In the genomic region with DNA sequence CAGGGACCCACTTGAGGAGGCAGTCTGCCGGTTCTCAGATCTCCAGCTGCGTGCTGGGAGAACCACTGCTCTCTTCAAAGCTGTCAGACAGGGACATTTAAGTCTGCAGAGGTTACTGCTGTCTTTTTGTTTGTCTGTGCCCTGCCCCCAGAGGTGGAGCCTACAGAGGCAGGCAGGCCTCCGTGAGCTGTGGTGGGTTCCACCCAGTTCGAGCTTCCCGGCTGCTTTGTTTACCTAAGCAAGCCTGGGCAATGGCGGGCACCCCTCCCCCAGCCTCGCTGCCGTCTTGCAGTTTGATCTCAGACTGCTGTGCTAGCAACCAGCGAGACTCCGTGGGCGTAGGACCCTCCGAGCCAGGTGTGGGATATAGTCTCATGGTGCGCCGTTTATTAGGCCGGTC, we compare ENCODE assay signal across 1 cellular context.
A peak's percentile ranks its signal among the peaks of the same experiment; 100 is the strongest.
TF ChIP-seq lines count a peak whose summit lies in the region.
"Not testable (repeated sequence)": the region's sequence is repeated elsewhere in the genome, so short reads cannot be mapped to it uniquely, and the experiment has no call there.

No MANE protein-coding gene starts in this region.

TF ChIP-seq in HepG2, 621 proteins besides CTCF, POLR2A, EP300 and RAD21:
- TF ChIP-seq, protein P1, sequence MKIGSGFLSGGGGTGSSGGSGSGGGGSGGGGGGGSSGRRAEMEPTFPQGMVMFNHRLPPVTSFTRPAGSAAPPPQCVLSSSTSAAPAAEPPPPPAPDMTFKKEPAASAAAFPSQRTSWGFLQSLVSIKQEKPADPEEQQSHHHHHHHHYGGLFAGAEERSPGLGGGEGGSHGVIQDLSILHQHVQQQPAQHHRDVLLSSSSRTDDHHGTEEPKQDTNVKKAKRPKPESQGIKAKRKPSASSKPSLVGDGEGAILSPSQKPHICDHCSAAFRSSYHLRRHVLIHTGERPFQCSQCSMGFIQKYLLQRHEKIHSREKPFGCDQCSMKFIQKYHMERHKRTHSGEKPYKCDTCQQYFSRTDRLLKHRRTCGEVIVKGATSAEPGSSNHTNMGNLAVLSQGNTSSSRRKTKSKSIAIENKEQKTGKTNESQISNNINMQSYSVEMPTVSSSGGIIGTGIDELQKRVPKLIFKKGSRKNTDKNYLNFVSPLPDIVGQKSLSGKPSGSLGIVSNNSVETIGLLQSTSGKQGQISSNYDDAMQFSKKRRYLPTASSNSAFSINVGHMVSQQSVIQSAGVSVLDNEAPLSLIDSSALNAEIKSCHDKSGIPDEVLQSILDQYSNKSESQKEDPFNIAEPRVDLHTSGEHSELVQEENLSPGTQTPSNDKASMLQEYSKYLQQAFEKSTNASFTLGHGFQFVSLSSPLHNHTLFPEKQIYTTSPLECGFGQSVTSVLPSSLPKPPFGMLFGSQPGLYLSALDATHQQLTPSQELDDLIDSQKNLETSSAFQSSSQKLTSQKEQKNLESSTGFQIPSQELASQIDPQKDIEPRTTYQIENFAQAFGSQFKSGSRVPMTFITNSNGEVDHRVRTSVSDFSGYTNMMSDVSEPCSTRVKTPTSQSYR (CRISPR knock-in tag; IDR thresholded peaks at IDR 0.05; ENCODE audit: borderline replicate concordance) = peak; percentile 56; the same call in 1 of the 2 replicates
- not testable (repeated sequence) for TF ChIP-seq FOXA1 (IDR thresholded peaks at IDR 0.05)
- TF ChIP-seq FOXA1 (CRISPR knock-in tag; IDR thresholded peaks at IDR 0.05) = 0 out of 2 replicates have a peak, but pooled peaks have one; percentile 30
